Comparison of ENCODE assay signal across 8 cellular contexts in genomic region chr2:37585982-37586621, GRCh38.
DNase-seq lines count a peak whose midpoint lies in the region; ATAC-seq and TF ChIP-seq lines count a peak whose summit lies in the region.

No MANE protein-coding gene starts in this region.

- H3K79me2 ChIP-seq in parathyroid adenoma: no peaks in the 10 kb centered on the region

- H3K9me3 Mint-ChIP-seq in WTC11: no peaks in the 10 kb centered on the region

- ATAC-seq in upper lobe of right lung: peak; percentile 62
- ATAC-seq in WTC11: no peak

- H3K27me3 Mint-ChIP-seq in WTC11 (ENCODE audit: low read depth): no peaks in the 10 kb centered on the region; the same call in 1 of the 2 replicates

- peaks cover 42% of the 10 kb centered on the region for H3K4me1 ChIP-seq in endocrine pancreas (ENCODE audit: control insufficient read depth, insufficient read depth, low read length)
- peaks cover 3% of the 10 kb centered on the region for H3K4me1 ChIP-seq in parathyroid adenoma
- peaks cover 54% of the 10 kb centered on the region for H3K4me1 ChIP-seq in upper lobe of right lung

- DNase-seq in GM12865 (ENCODE audit: low read depth) (peak; percentile 87), HS-27A (ENCODE audit: low read depth) (peak; percentile 77), upper lobe of right lung (no peak), NCI-H146 (lab: John Stamatoyannopoulos, UW) (no peak), WTC11 (ENCODE audit: low spot score) (no peak)
- peak; percentile 68 to 75 for DNase-seq in activated CD4-positive, alpha-beta T cell treated with anti-CD3 and anti-CD28 coated beads, Interleukin-2, amount 50 U/mL, for 4 hours

- no peak overlapping the region for H3K4me3 Mint-ChIP-seq in WTC11

- H3K4me2 ChIP-seq in parathyroid adenoma (ENCODE audit: low read length): peak overlapping the region; percentile 36

- H3K36me3 ChIP-seq in endocrine pancreas (ENCODE audit: control insufficient read depth, insufficient read depth, low read length): no peaks in the 10 kb centered on the region
- no peaks in the 10 kb centered on the region for H3K36me3 ChIP-seq in parathyroid adenoma (ENCODE audit: control insufficient read depth, insufficient read depth, low read length)
- H3K36me3 ChIP-seq in upper lobe of right lung: no peaks in the 10 kb centered on the region

- H3K27ac Mint-ChIP-seq in WTC11: no peak overlapping the region

- intact Hi-C loops in upper lobe of right lung (cut with DNase I): no loop called here

- CTCF ChIA-PET in WTC11 (lab: Charles Lee): interaction anchor here (1.1 kb wide), 1 partner anchor 291 kb away, joined by 4 read pairs; no protein-coding TSS in a partner anchor

- H3K27ac ChIP-seq in parathyroid adenoma (no peak overlapping the region), upper lobe of right lung (peak overlapping the region; percentile 61)

- POLR2A ChIA-PET in WTC11 (lab: Charles Lee): no interaction called here

- H3K27me3 ChIP-seq in endocrine pancreas (ENCODE audit: control insufficient read depth, insufficient read depth, low read length) (no peaks in the 10 kb centered on the region), parathyroid adenoma (ENCODE audit: control insufficient read depth, insufficient read depth, low read length) (no peaks in the 10 kb centered on the region), upper lobe of right lung (no peaks in the 10 kb centered on the region)

- no peaks in the 10 kb centered on the region for H3K36me3 Mint-ChIP-seq in WTC11

- H3K9me3 ChIP-seq in endocrine pancreas (ENCODE audit: control insufficient read depth, low read length) (no peaks in the 10 kb centered on the region), parathyroid adenoma (ENCODE audit: control insufficient read depth, low read length) (no peaks in the 10 kb centered on the region), upper lobe of right lung (no peaks in the 10 kb centered on the region)

- peaks cover 63% of the 10 kb centered on the region for H3K4me1 Mint-ChIP-seq in WTC11

- H2AFZ ChIP-seq in parathyroid adenoma: peak overlapping the region; percentile 27

- peak overlapping the region; percentile 16 for H3K4me3 ChIP-seq in GM12865 (ENCODE audit: low read depth, low read length)
- H3K4me3 ChIP-seq in endocrine pancreas (ENCODE audit: control insufficient read depth, insufficient read depth, low read length): peak overlapping the region; percentile 27
- no peak overlapping the region for H3K4me3 ChIP-seq in parathyroid adenoma (ENCODE audit: low read depth, low read length)
- H3K4me3 ChIP-seq in upper lobe of right lung: no peak overlapping the region

- TF ChIP-seq CTCF in GM12865 (IDR thresholded peaks at IDR 0.05; ENCODE audit: insufficient read depth, low read depth, low read length, missing control alignments): no peak
- no peak for TF ChIP-seq CTCF in parathyroid adenoma (IDR thresholded peaks at IDR 0.05)
- TF ChIP-seq CTCF in upper lobe of right lung (IDR thresholded peaks at IDR 0.05): no peak
- no peak for TF ChIP-seq CTCF in WTC11 (IDR thresholded peaks at IDR 0.05)

- H3K9ac ChIP-seq in endocrine pancreas (ENCODE audit: control insufficient read depth, insufficient read depth, low read length) (no peak overlapping the region), parathyroid adenoma (no peak overlapping the region)

TF ChIP-seq in WTC11, 78 proteins besides CTCF, POLR2A, EP300 and RAD21:
- TF ChIP-seq ZMAT4 (CRISPR knock-in tag; IDR thresholded peaks at IDR 0.05) (no peak), ZNF416 (CRISPR knock-in tag; IDR thresholded peaks at IDR 0.05) (no peak), ETV6 (CRISPR knock-in tag; IDR thresholded peaks at IDR 0.05) (no peak), IRF2 (CRISPR knock-in tag; IDR thresholded peaks at IDR 0.05; ENCODE audit: borderline replicate concordance, low read depth) (no peak), MAX (CRISPR knock-in tag; IDR thresholded peaks at IDR 0.05) (no peak), GTF2I (CRISPR knock-in tag; conservative IDR thresholded peaks at IDR 0.05) (no peak), JAZF1 (CRISPR knock-in tag; IDR thresholded peaks at IDR 0.05) (no peak), ZNF138 (CRISPR knock-in tag; conservative IDR thresholded peaks at IDR 0.05) (no peak), FOXJ3 (CRISPR knock-in tag; IDR thresholded peaks at IDR 0.05; ENCODE audit: borderline replicate concordance) (no peak), ATF1 (CRISPR knock-in tag; IDR thresholded peaks at IDR 0.05) (no peak), EMX1 (CRISPR knock-in tag; IDR thresholded peaks at IDR 0.05) (no peak), STAT6 (CRISPR knock-in tag; conservative IDR thresholded peaks at IDR 0.05; ENCODE audit: low read depth) (no peak)

Comparison
In these comparisons a context has a peak if more than half of its experiments do, and no peak if none do; other contexts are left out.
1. DNase-seq: peak in GM12865 (single experiment), HS-27A (single experiment) and activated CD4-positive, alpha-beta T cell treated with anti-CD3 and anti-CD28 coated beads, Interleukin-2, amount 50 U/mL, for 4 hours (2 of 2); none in upper lobe of right lung (single experiment), NCI-H146 (single experiment) and WTC11 (single experiment).
2. H3K4me3 ChIP-seq: peak in GM12865 (single experiment) and endocrine pancreas (single experiment); none in parathyroid adenoma (single experiment) and upper lobe of right lung (single experiment).